ENCODE assay signal across 19 cellular contexts in the genomic region with DNA sequence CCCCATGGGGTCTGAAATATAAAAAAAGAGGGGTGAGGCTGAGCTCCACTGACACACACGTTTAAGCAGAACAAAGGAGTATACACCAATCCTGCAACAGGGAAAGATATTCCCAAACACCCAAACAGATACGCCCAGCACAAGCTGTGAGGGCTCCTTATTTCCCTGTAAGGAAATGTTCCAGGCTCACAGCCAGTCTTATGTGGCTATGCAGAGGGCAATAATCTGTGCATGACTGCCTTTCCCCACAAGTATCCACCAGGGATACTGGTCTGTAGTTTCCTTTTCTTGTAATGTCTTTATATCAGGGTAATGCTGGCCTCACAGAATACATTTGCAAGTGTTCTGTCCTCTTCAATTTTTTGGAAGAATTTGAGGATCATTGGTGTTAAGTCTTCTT.
"Had no signal": no experiment of that assay in that cellular context is flagged by ENCODE, and none has a peak within 500 bp of the region (broad histone marks: within the 10 kb centered on the region; RNA-seq: fewer than 3 reads in every experiment).

No MANE protein-coding gene starts in this region.

- H3K27ac Mint-ChIP-seq: activated CD8-positive, alpha-beta T cell treated with anti-CD3 and anti-CD28 coated beads, Interleukin-2, amount 10 ng/mL, durations not matched to agents 7 days and 5 days; activated naive CD4-positive, alpha-beta T cell treated with anti-CD3 and anti-CD28 coated beads for 36 hours; naive thymus-derived CD8-positive, alpha-beta T cell; T-helper 2 cell treated with Interferon-gamma antibody and Interleukin-4, amounts not matched to agents 5 μg/mL and 100 μg/mL, for 36 hours; WTC11 had no signal

- H3K36me3 ChIP-seq: gastroesophageal sphincter, heart right ventricle, pancreas, right lobe of liver, tibial artery had no signal

- H3K4me1 Mint-ChIP-seq: naive thymus-derived CD8-positive, alpha-beta T cell; WTC11 had no signal

- H3K9me3 ChIP-seq: gastroesophageal sphincter, pancreas, right lobe of liver had no signal

- H3K9me3 Mint-ChIP-seq: activated naive CD4-positive, alpha-beta T cell treated with anti-CD3 and anti-CD28 coated beads for 36 hours; activated T-cell treated with anti-CD3 and anti-CD28 coated beads, Interleukin-2, amount 50 U/mL, for 4 hours had no signal

- H3K27ac ChIP-seq: gastroesophageal sphincter, heart right ventricle, pancreas, right lobe of liver, tibial artery had no signal

- DNase-seq: activated CD4-positive, alpha-beta T cell treated with anti-CD3 and anti-CD28 coated beads for 48 hours; activated CD8-positive, alpha-beta T cell treated with anti-CD3 and anti-CD28 coated beads, Interleukin-2, amount 10 ng/mL, durations not matched to agents 7 days and 5 days; activated naive CD4-positive, alpha-beta T cell treated with anti-CD3 and anti-CD28 coated beads for 36 hours; activated T-cell treated with anti-CD3 and anti-CD28 coated beads, Interleukin-2, amount 50 U/mL, for 4 hours; anterior cingulate cortex; cerebellar nuclear complex; cortex of kidney; heart right ventricle; mesenchymal stem cell; naive thymus-derived CD8-positive, alpha-beta T cell; pancreas; right lobe of liver; stimulated activated naive CD4-positive, alpha-beta T cell; substantia nigra; tibial artery had no signal

- H3K36me3 Mint-ChIP-seq: WTC11 had no signal

- H3K4me3 Mint-ChIP-seq: activated CD8-positive, alpha-beta T cell treated with anti-CD3 and anti-CD28 coated beads, Interleukin-2, amount 10 ng/mL, durations not matched to agents 7 days and 5 days; activated naive CD4-positive, alpha-beta T cell treated with anti-CD3 and anti-CD28 coated beads for 36 hours; activated T-cell treated with anti-CD3 and anti-CD28 coated beads, Interleukin-2, amount 50 U/mL, for 4 hours; naive thymus-derived CD8-positive, alpha-beta T cell; T-helper 2 cell treated with Interferon-gamma antibody and Interleukin-4, amounts not matched to agents 5 μg/mL and 100 μg/mL, for 36 hours; WTC11 had no signal

- H3K4me1 ChIP-seq: gastroesophageal sphincter, heart right ventricle, pancreas, right lobe of liver, tibial artery had no signal

- H3K27me3 ChIP-seq: gastroesophageal sphincter, heart right ventricle, pancreas, right lobe of liver, tibial artery had no signal

- ATAC-seq: activated CD8-positive, alpha-beta T cell treated with anti-CD3 and anti-CD28 coated beads, Interleukin-2, amount 10 ng/mL, durations not matched to agents 7 days and 5 days; activated T-cell treated with anti-CD3 and anti-CD28 coated beads, Interleukin-2, amount 50 U/mL, for 4 hours; gastroesophageal sphincter; heart right ventricle; naive thymus-derived CD8-positive, alpha-beta T cell; pancreas; WTC11 had no signal

- H3K4me3 ChIP-seq: gastroesophageal sphincter, heart right ventricle, pancreas, right lobe of liver, smooth muscle cell, tibial artery had no signal

- H3K4me2 ChIP-seq: smooth muscle cell had no signal
